In the genomic region with DNA sequence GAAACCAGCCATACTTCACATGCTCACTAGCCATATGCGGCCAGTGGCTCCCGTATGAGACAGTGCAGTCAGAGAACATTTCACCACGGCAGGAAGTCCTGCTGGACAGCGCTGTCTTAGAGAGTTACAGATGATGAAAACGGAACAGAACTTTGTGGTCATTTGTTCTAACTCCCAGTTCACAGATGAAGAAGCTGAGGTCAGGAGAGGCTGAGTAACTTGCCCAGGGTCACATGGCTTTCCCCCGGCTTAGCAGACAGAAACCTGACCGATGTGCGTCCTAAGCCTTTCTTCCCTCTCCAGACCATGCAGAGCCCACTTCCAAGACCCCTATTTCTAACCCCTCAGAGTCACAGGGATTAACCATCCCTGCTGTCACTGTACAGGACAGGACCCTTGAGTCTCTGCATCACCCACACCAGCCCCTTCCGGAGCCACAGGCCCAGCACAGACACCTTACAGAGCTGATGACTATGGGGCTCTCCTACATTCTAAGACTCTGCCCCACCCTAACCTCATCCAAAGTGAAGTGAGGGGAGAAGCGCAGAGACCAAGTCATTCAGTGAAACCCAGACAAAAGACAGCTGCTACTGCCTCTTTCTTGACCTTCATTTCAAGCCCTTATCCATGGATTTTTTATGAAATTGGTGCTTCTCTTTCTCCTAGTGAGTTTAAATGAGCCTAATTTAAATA, we compare ENCODE assay signal across 10 cellular contexts.
DNase-seq lines count a peak whose midpoint lies in the region; ATAC-seq and TF ChIP-seq lines count a peak whose summit lies in the region.
"Had no signal": no experiment of that assay in that cellular context is flagged by ENCODE, and none has a peak within 500 bp of the region (broad histone marks: within the 10 kb centered on the region; RNA-seq: fewer than 3 reads in every experiment).

No MANE protein-coding gene starts in this region.

- peaks cover 13% of the 10 kb centered on the region for H3K36me3 Mint-ChIP-seq in nephron progenitor cell (ENCODE audit: low read depth)

- no peak for TF ChIP-seq CTCF in choroid plexus epithelial cell (conservative IDR thresholded peaks at IDR 0.05; ENCODE audit: low read depth, low read length)
- TF ChIP-seq CTCF in nephron progenitor cell (IDR thresholded peaks at IDR 0.05): no peak
- no peak for TF ChIP-seq CTCF in thyroid gland (IDR thresholded peaks at IDR 0.05)

- H3K9me3 Mint-ChIP-seq in nephron progenitor cell: no peaks in the 10 kb centered on the region
- H3K9me3 Mint-ChIP-seq: endodermal cell had no signal

- peaks cover 6 to 7% of the 10 kb centered on the region in 2 donors for H3K4me1 ChIP-seq in thyroid gland

- ATAC-seq in GM18858 (IDR thresholded peaks at IDR 0.05; ENCODE audit: unreplicated experiment) (peak; percentile 55), GM21619 (IDR thresholded peaks at IDR 0.05; ENCODE audit: unreplicated experiment) (peak; percentile 79), HG03457 (IDR thresholded peaks at IDR 0.05; ENCODE audit: unreplicated experiment) (peak; percentile 55)

- H3K9me3 ChIP-seq in thyroid gland: no peaks in the 10 kb centered on the region

- no peak overlapping the region for H3K27ac ChIP-seq in thyroid gland

- peaks cover 11 to 14% of the 10 kb centered on the region in 2 donors for H3K36me3 ChIP-seq in thyroid gland

- H3K4me3 ChIP-seq in choroid plexus epithelial cell (ENCODE audit: low read depth, low read length): no peak overlapping the region
- H3K4me3 ChIP-seq in thyroid gland (replicated peaks in 1 of 3): no peak overlapping the region

- peaks cover 57% of the 10 kb centered on the region for H3K4me1 Mint-ChIP-seq in nephron progenitor cell

- DNase-seq in choroid plexus epithelial cell (ENCODE audit: low read depth) (peak; percentile 34), nephron progenitor cell (no peak), thyroid gland (no peak), NCI-H345 treated with DMSO at 0.1 percent for 48 hours (lab: John Stamatoyannopoulos, UW; ENCODE audit: unreplicated experiment) (no peak), NCI-H774 (lab: John Stamatoyannopoulos, UW) (no peak)
- DNase-seq: NCI-H2081 had no signal

- no peak overlapping the region for H3K4me3 Mint-ChIP-seq in nephron progenitor cell
- H3K4me3 Mint-ChIP-seq: endodermal cell had no signal

- H3K27ac Mint-ChIP-seq in nephron progenitor cell: no peak overlapping the region
- H3K27ac Mint-ChIP-seq: endodermal cell had no signal

- H3K27me3 Mint-ChIP-seq in nephron progenitor cell (ENCODE audit: low read depth, poor library complexity): no peaks in the 10 kb centered on the region

- 90% methylated on average over 10 of the region's 10 CpGs for WGBS in thyroid gland, 2 donors

- no peaks in the 10 kb centered on the region for H3K27me3 ChIP-seq in thyroid gland

- intact Hi-C loops in thyroid gland (cut with DNase I): no loop called here

- no peak for TF ChIP-seq POLR2A in thyroid gland (IDR thresholded peaks at IDR 0.05)
